19 cellular contexts compared by ENCODE assay signal in the genomic region with DNA sequence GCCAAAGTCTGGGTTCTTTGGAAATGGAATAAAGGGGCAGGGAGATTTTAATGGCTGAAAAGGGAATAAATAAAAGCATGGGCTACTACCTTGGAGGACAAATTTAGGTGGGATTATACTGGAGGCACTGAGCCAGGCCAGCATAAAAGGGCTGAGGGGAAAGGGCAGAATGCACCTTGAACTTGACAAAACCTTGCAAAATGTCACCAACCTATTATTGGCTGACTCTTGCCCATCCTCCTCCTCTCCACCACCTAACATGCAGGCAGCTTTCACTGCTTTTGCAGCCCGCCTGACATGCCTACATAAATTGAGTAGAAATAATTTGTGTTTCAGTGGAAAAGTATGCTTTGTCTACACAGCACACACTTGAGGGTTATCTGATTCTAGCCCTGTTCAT.
DNase-seq lines count a peak whose midpoint lies in the region; ATAC-seq and TF ChIP-seq lines count a peak whose summit lies in the region.
"Had no signal": no experiment of that assay in that cellular context is flagged by ENCODE, and none has a peak within 500 bp of the region (broad histone marks: within the 10 kb centered on the region; RNA-seq: fewer than 3 reads in every experiment).

No MANE protein-coding gene starts in this region.

- H3K9me3 ChIP-seq in mammary epithelial cell (replicated peaks; ENCODE audit: insufficient read depth, low read length) (no peaks in the 10 kb centered on the region), left ventricle myocardium inferior (replicated peaks) (peaks cover 6% of the 10 kb centered on the region), Panc1 (ENCODE audit: control insufficient read depth, insufficient read depth, low read depth, low read length) (no peaks in the 10 kb centered on the region; the same call in 1 of the 2 replicates), right lobe of liver (no peaks in the 10 kb centered on the region)
- H3K9me3 ChIP-seq: BLaER1 treated with 17β-estradiol and CSF1 and Interleukin-3, amounts not matched to agents 10 nM and 100 nM had no signal

- ATAC-seq in left ventricle myocardium superior (no peak), Panc1 (no peak), right lobe of liver (peak; percentile 20 to 54 (median 48))
- ATAC-seq in stimulated activated naive B cell treated with anti-CD40 and anti-IgM and Interleukin-4, amounts not matched to agents 10 μg/mL and 1 μg/mL and 100 μg/mL, for 72 hours (replicated peaks): no peak
- ATAC-seq: CD8-positive, alpha-beta T cell; GM23338; HCT116 had no signal

- H3K4me1 Mint-ChIP-seq in MCF 10A (ENCODE audit: insufficient read depth, unreplicated experiment): peaks cover 37% of the 10 kb centered on the region
- no peaks in the 10 kb centered on the region for H3K4me1 Mint-ChIP-seq in stimulated activated naive B cell treated with anti-CD40 and anti-IgM and Interleukin-4, amounts not matched to agents 10 μg/mL and 1 μg/mL and 100 μg/mL, for 72 hours
- H3K4me1 Mint-ChIP-seq: B cell had no signal

- H3K27me3 ChIP-seq in mammary epithelial cell (ENCODE audit: insufficient read depth, low read length): no peaks in the 10 kb centered on the region
- H3K27me3 ChIP-seq in left ventricle myocardium inferior (ENCODE audit: low read depth): no peaks in the 10 kb centered on the region
- H3K27me3 ChIP-seq in Panc1 (ENCODE audit: control insufficient read depth, insufficient read depth, low read length): no peaks in the 10 kb centered on the region
- H3K27me3 ChIP-seq in right lobe of liver: no peaks in the 10 kb centered on the region
- H3K27me3 ChIP-seq: BLaER1 treated with 17β-estradiol and CSF1 and Interleukin-3, amounts not matched to agents 10 nM and 100 nM had no signal

- 100% methylated on average over 1 of the region's 1 CpG for WGBS in mammary epithelial cell (ENCODE audit: low coverage, missing lambda C conversion rate)
- WGBS in right lobe of liver (ENCODE audit: insufficient coverage, low coverage, low lambda C conversion rate, missing lambda C conversion rate): no CpG with 5 or more reads among the region's 1 CpG

- intact Hi-C loops in MCF 10A (cut with micrococcal nuclease) (no loop called here), mammary epithelial cell (cut with micrococcal nuclease) (loop anchor here (5.0 kb wide), 1 partner anchor 44 kb away; no protein-coding TSS in a partner anchor), left ventricle myocardium inferior (cut with micrococcal nuclease) (no loop called here), left ventricle myocardium superior (cut with micrococcal nuclease) (no loop called here), Panc1 (cut with micrococcal nuclease; ENCODE audit: unreplicated experiment) (no loop called here), right lobe of liver (cut with DNase I) (no loop called here)

- H2AFZ ChIP-seq in mammary epithelial cell (ENCODE audit: low read depth, low read length): no peak overlapping the region
- H2AFZ ChIP-seq: GM23338 had no signal

- H3K9ac ChIP-seq in mammary epithelial cell (ENCODE audit: insufficient read depth, low read length): no peak overlapping the region
- H3K9ac ChIP-seq: BLaER1 treated with 17β-estradiol and CSF1 and Interleukin-3, amounts not matched to agents 10 nM and 100 nM had no signal

- no TSS peak for BruUV-seq in MCF 10A (replicated peaks; lab: Mats Ljungman, UMichigan)
- BruUV-seq in mammary epithelial cell (replicated peaks; lab: Mats Ljungman, UMichigan): no TSS peak
- BruUV-seq in Panc1 (replicated peaks; lab: Mats Ljungman, UMichigan): no TSS peak

- no peaks in the 10 kb centered on the region for H3K9me3 Mint-ChIP-seq in MCF 10A (ENCODE audit: unreplicated experiment)
- peaks cover 0 to 1% of the 10 kb centered on the region in 2 donors for H3K9me3 Mint-ChIP-seq in stimulated activated naive B cell treated with anti-CD40 and anti-IgM and Interleukin-4, amounts not matched to agents 10 μg/mL and 1 μg/mL and 100 μg/mL, for 72 hours
- H3K9me3 Mint-ChIP-seq: HFFc6 had no signal

- no peak overlapping the region for H3K4me3 Mint-ChIP-seq in MCF 10A (ENCODE audit: unreplicated experiment)
- no peak overlapping the region for H3K4me3 Mint-ChIP-seq in stimulated activated naive B cell treated with anti-CD40 and anti-IgM and Interleukin-4, amounts not matched to agents 10 μg/mL and 1 μg/mL and 100 μg/mL, for 72 hours
- H3K4me3 Mint-ChIP-seq: B cell; CD8-positive, alpha-beta T cell; GM23338; HFFc6 had no signal

- POLR2A ChIA-PET in MCF 10A (lab: Yijun Ruan, JAX): interaction anchor here (0.8 to 6.3 kb wide), 10 partner anchors 9 to 478 kb away, joined by 3 to 61 read pairs (median 6); a partner anchor contains a TSS
- POLR2A ChIA-PET in Panc1 (lab: Charles Lee): no interaction called here

- in situ Hi-C loops in mammary epithelial cell (cut with MboI; ENCODE audit: low sequenced_read_pairs in 2 of 2): no loop called here
- in situ Hi-C loops in Panc1 (cut with HindIII; ENCODE audit: low pct_unique_long_range_greater_than_20kb, low sequenced_read_pairs): no loop called here

- H4K20me1 ChIP-seq in mammary epithelial cell (ENCODE audit: insufficient read depth, low read length): no peaks in the 10 kb centered on the region
- H4K20me1 ChIP-seq: BLaER1 treated with 17β-estradiol and CSF1 and Interleukin-3, amounts not matched to agents 10 nM and 100 nM had no signal

- CTCF ChIA-PET in MCF 10A (lab: Yijun Ruan, JAX): interaction anchor here (1.0 to 2.1 kb wide), 4 partner anchors 10 to 62 kb away, joined by 3 to 11 read pairs (median 6); no protein-coding TSS in a partner anchor
- CTCF ChIA-PET in mammary epithelial cell (lab: Charles Lee; ENCODE audit: low non-redundant PET): no interaction called here
- CTCF ChIA-PET in Panc1 (lab: Charles Lee): no interaction called here

- DNase-seq in MCF 10A (ENCODE audit: unreplicated experiment) (no peak), mammary epithelial cell (no peak), left ventricle myocardium inferior (no peak), left ventricle myocardium superior (no peak), Panc1 (ENCODE audit: low read depth, low spot score) (no peak), right lobe of liver (peak in 1 of 3 donors; percentile 59), UCSD-AML1 (lab: John Stamatoyannopoulos, UW; ENCODE audit: unreplicated experiment) (no peak)
- DNase-seq in stimulated activated naive B cell treated with anti-CD40 and anti-IgM and Interleukin-4, amounts not matched to agents 10 μg/mL and 1 μg/mL and 100 μg/mL, for 72 hours: no peak
- DNase-seq: 8988T; Calu3; CD8-positive, alpha-beta T cell; DMS79 treated with DMSO at 0.1 percent for 48 hours; GF-D8; H7; HFFc6 had no signal

- H3K27ac ChIP-seq in mammary epithelial cell (ENCODE audit: insufficient read depth, low read depth, low read length) (no peak overlapping the region), left ventricle myocardium inferior (replicated peaks) (peak overlapping the region; percentile 91), Panc1 (ENCODE audit: low read length) (peak overlapping the region; percentile 100), right lobe of liver (peak overlapping the region in 1 of 3 donors; percentile 25)
- H3K27ac ChIP-seq: BLaER1 treated with 17β-estradiol and CSF1 and Interleukin-3, amounts not matched to agents 10 nM and 100 nM had no signal

- H3K36me3 ChIP-seq in mammary epithelial cell (ENCODE audit: insufficient read depth, low read length): no peaks in the 10 kb centered on the region
- H3K36me3 ChIP-seq in left ventricle myocardium inferior: no peaks in the 10 kb centered on the region
- H3K36me3 ChIP-seq in Panc1 (ENCODE audit: control insufficient read depth, insufficient read depth, low read length): no peaks in the 10 kb centered on the region
- no peaks in the 10 kb centered on the region for H3K36me3 ChIP-seq in right lobe of liver
- H3K36me3 ChIP-seq: BLaER1 treated with 17β-estradiol and CSF1 and Interleukin-3, amounts not matched to agents 10 nM and 100 nM had no signal

- H3K27me3 Mint-ChIP-seq in MCF 10A (ENCODE audit: insufficient read depth, unreplicated experiment): no peaks in the 10 kb centered on the region
- H3K27me3 Mint-ChIP-seq in stimulated activated naive B cell treated with anti-CD40 and anti-IgM and Interleukin-4, amounts not matched to agents 10 μg/mL and 1 μg/mL and 100 μg/mL, for 72 hours: no peaks in the 10 kb centered on the region
- H3K27me3 Mint-ChIP-seq: B cell had no signal

- no peaks in the 10 kb centered on the region for H3K79me2 ChIP-seq in mammary epithelial cell (ENCODE audit: insufficient read depth, low read length)

- H3K36me3 Mint-ChIP-seq in MCF 10A (ENCODE audit: insufficient read depth, unreplicated experiment): no peaks in the 10 kb centered on the region
- no peaks in the 10 kb centered on the region for H3K36me3 Mint-ChIP-seq in stimulated activated naive B cell treated with anti-CD40 and anti-IgM and Interleukin-4, amounts not matched to agents 10 μg/mL and 1 μg/mL and 100 μg/mL, for 72 hours
- H3K36me3 Mint-ChIP-seq: CD8-positive, alpha-beta T cell had no signal

- no peak overlapping the region for H3K4me3 ChIP-seq in mammary epithelial cell (replicated peaks in 1 of 3; ENCODE audit: insufficient read depth in 1 of 3, low read depth in 2 of 3, low read length in 3 of 3)
- no peak overlapping the region for H3K4me3 ChIP-seq in left ventricle myocardium inferior
- no peak overlapping the region for H3K4me3 ChIP-seq in Panc1 (ENCODE audit: low read depth in 2 of 2, low read length in 2 of 2)
- no peak overlapping the region for H3K4me3 ChIP-seq in right lobe of liver
- H3K4me3 ChIP-seq: BLaER1 treated with 17β-estradiol and CSF1 and Interleukin-3, amounts not matched to agents 10 nM and 100 nM; GM23338 had no signal

- peak overlapping the region; percentile 59 for H3K27ac Mint-ChIP-seq in MCF 10A (ENCODE audit: low read depth, unreplicated experiment)
- H3K27ac Mint-ChIP-seq in stimulated activated naive B cell treated with anti-CD40 and anti-IgM and Interleukin-4, amounts not matched to agents 10 μg/mL and 1 μg/mL and 100 μg/mL, for 72 hours: no peak overlapping the region
- H3K27ac Mint-ChIP-seq: B cell; CD8-positive, alpha-beta T cell; GM23338; HFFc6 had no signal

- dilution Hi-C loops in mammary epithelial cell (cut with HindIII; ENCODE audit: low sequenced_read_pairs): no loop called here

- TF ChIP-seq POLR2A in right lobe of liver (IDR thresholded peaks at IDR 0.05): no peak

- H3K4me2 ChIP-seq in mammary epithelial cell (ENCODE audit: insufficient read depth, low read depth, low read length): no peak overlapping the region
- H3K4me2 ChIP-seq: BLaER1 treated with 17β-estradiol and CSF1 and Interleukin-3, amounts not matched to agents 10 nM and 100 nM; GM23338 had no signal

- H3K4me1 ChIP-seq in mammary epithelial cell (ENCODE audit: insufficient read depth, low read length) (peaks cover 14% of the 10 kb centered on the region), left ventricle myocardium inferior (peaks cover 92% of the 10 kb centered on the region), Panc1 (ENCODE audit: control insufficient read depth, insufficient read depth, low read length) (peaks cover 89% of the 10 kb centered on the region), right lobe of liver (peaks cover 0 to 57% (median 23%) of the 10 kb centered on the region in 4 donors)
- H3K4me1 ChIP-seq: BLaER1 treated with 17β-estradiol and CSF1 and Interleukin-3, amounts not matched to agents 10 nM and 100 nM had no signal

- TF ChIP-seq CTCF in MCF 10A (IDR thresholded peaks at IDR 0.05; ENCODE audit: unreplicated experiment) (no peak), mammary epithelial cell (conservative IDR thresholded peaks at IDR 0.05 in 1 of 2, IDR thresholded peaks at IDR 0.05 in 1 of 2; ENCODE audit: extremely low read depth in 1 of 2, insufficient read depth in 1 of 2, low read depth in 1 of 2, low read length in 2 of 2) (no peak), left ventricle myocardium inferior (IDR thresholded peaks at IDR 0.05; ENCODE audit: borderline replicate concordance) (no peak), Panc1 (IDR thresholded peaks at IDR 0.05) (no peak), right lobe of liver (IDR thresholded peaks at IDR 0.05) (no peak)

Comparison
In these comparisons a context has a peak if more than half of its experiments do, and no peak if none do; other contexts are left out.
1. ATAC-seq: peak in right lobe of liver (4 of 4); none in left ventricle myocardium superior (single experiment), Panc1 (single experiment) and stimulated activated naive B cell treated with anti-CD40 and anti-IgM and Interleukin-4, amounts not matched to agents 10 μg/mL and 1 μg/mL and 100 μg/mL, for 72 hours (0 of 2).